ENCODE assay signal across 1 cellular context in the genomic region with DNA sequence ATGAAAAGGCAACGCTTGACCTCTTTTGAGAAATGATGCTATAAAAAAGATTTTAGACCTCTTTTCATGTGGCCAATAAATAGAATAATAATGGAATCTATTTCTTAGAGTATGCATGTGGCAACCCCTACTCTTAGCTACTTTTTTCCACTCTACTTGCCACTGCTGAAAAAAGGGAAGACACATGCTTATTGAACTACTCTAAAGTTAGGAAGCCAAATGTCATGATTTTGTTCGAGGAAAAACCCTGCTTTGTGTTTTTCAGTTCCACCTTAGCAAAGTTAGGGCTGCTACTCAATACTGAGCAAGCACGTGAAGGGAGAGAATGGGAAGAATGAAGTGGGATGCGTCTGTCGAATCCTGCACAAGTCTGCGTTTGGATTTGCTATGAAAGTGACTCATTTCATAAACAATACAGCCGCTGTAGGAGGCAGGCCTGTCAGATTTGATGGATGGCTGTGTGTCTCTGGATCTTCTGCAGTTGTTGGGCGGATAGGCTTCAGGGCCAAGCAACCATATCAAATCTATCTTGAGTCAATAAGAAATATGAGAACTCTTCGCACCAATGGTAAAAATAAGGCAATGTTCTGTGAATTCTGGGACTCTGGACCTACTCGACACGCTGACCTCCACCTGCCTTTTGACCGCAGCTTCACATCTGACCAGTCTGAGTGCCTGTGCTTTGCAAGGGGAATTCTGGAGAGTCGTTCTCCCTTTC.
TF ChIP-seq lines count a peak whose summit lies in the region.

No MANE protein-coding gene starts in this region.

TF ChIP-seq in HEK293, 187 proteins besides CTCF, POLR2A, EP300 and RAD21 (continued from another document):
- no peak for TF ChIP-seq ZNF19 (tag by site-specific recombination; IDR thresholded peaks at IDR 0.05; ENCODE audit: low read depth)
- TF ChIP-seq ZEB2 (tag by site-specific recombination; IDR thresholded peaks at IDR 0.05), result peak; percentile 90
- TF ChIP-seq ZFHX2 (tag by site-specific recombination; conservative IDR thresholded peaks at IDR 0.05), result peak; percentile 75
- no peak for TF ChIP-seq ZNF701 (tag by site-specific recombination; IDR thresholded peaks at IDR 0.05)
TF ChIP-seq in HEK293: peak in this region for 31.
